In genomic region chr12:2876431-2877046, GRCh38 we compare ENCODE assay signal across 8 cellular contexts. TPM values are rescaled to one million over a fixed set of nuclear protein-coding genes. Genes with fewer than 3 reads are reported as not detected.
A peak's percentile ranks its signal among the peaks of the same experiment; 100 is the strongest.
DNase-seq lines count a peak whose midpoint lies in the region; ATAC-seq and TF ChIP-seq lines count a peak whose summit lies in the region.

No MANE protein-coding gene starts in this region.

- H3K4me1 ChIP-seq in SK-N-SH (ENCODE audit: control insufficient read depth in 1 of 2, insufficient read depth in 2 of 2, low read depth in 1 of 2, low read length in 1 of 2), result peaks cover 8 to 10% of the 10 kb centered on the region in 2 experiments; a peak in 2 of 4 replicates

- TF ChIP-seq EP300 in SK-N-SH (IDR thresholded peaks at IDR 0.05; ENCODE audit: borderline replicate concordance in 1 of 2, low read depth in 1 of 2, low read length in 1 of 2), result no peak

- peak; percentile 34 for ATAC-seq in HG03342 (IDR thresholded peaks at IDR 0.05; ENCODE audit: unreplicated experiment)
- ATAC-seq in naive thymus-derived CD8-positive, alpha-beta T cell, result peak; percentile 47 to 52

- peak overlapping the region; percentile 82 for H3K4me2 ChIP-seq in SK-N-SH

- H3F3A ChIP-seq in SK-N-SH (replicated peaks; ENCODE audit: insufficient read depth), result peaks cover 6% of the 10 kb centered on the region

- H3K9ac ChIP-seq in SK-N-SH, result peak overlapping the region; percentile 82

- peak; percentile 11 for DNase-seq in Calu3
- peak; percentile 53 for DNase-seq in GM19238 (ENCODE audit: insufficient read length, low spot score)
- DNase-seq in SK-N-SH, result no peak
- peak; percentile 28 for DNase-seq in epithelial cell of esophagus (ENCODE audit: low read depth)
- peak in 1 of 10 donors; percentile 14 for DNase-seq in naive thymus-derived CD8-positive, alpha-beta T cell
- no peak for DNase-seq in NCI-H1048 (lab: John Stamatoyannopoulos, UW)
- no peak for DNase-seq in SHP77 (lab: John Stamatoyannopoulos, UW)

- no TSS peak for BruUV-seq in Calu3 (replicated peaks; lab: Mats Ljungman, UMichigan)

- intact Hi-C loops in Calu3 (cut with micrococcal nuclease; ENCODE audit: unreplicated experiment), result no loop called here

- H3K4me1 Mint-ChIP-seq in Calu3 (ENCODE audit: low read depth, unreplicated experiment), result peaks cover 22% of the 10 kb centered on the region
- peaks cover 18 to 35% (median 30%) of the 10 kb centered on the region in 4 donors for H3K4me1 Mint-ChIP-seq in naive thymus-derived CD8-positive, alpha-beta T cell

- H3K27me3 ChIP-seq in SK-N-SH (ENCODE audit: insufficient read depth), result no peaks in the 10 kb centered on the region

- peaks cover 98% of the 10 kb centered on the region for H3K79me2 ChIP-seq in SK-N-SH (ENCODE audit: insufficient read depth)

- 5% methylated on average over 10 of the region's 38 CpGs for WGBS in SK-N-SH (ENCODE audit: low lambda C conversion rate)

- H2AFZ ChIP-seq in SK-N-SH (ENCODE audit: low read depth), result peak overlapping the region; percentile 94

- POLR2A ChIA-PET in SK-N-SH (lab: Yijun Ruan, JAX), result interaction anchor here (0.9 to 1.1 kb wide), 3 partner anchors 12 to 82 kb away, joined by 3 to 4 read pairs (median 3); partner anchors contain the start of gene TULP3
- POLR2A ChIA-PET in naive thymus-derived CD8-positive, alpha-beta T cell (lab: Charles Lee), result interaction anchor here (0.7 to 1.9 kb wide), 6 partner anchors 10 to 185 kb away, joined by 3 to 14 read pairs (median 8); partner anchors contain the start of genes FKBP4 and TULP3

- peak overlapping the region; percentile 61 to 69 for H3K4me3 ChIP-seq in SK-N-SH (ENCODE audit: low read depth in 2 of 2, low read length in 1 of 2)
- H3K4me3 ChIP-seq in epithelial cell of esophagus (ENCODE audit: low read length), result peak overlapping the region; percentile 77

- no peak for TF ChIP-seq CTCF in Calu3 (IDR thresholded peaks at IDR 0.05; ENCODE audit: unreplicated experiment)
- TF ChIP-seq CTCF in SK-N-SH (IDR thresholded peaks at IDR 0.05), result peak; percentile 14; the same call in 1 of the 2 replicates
- TF ChIP-seq CTCF in epithelial cell of esophagus (IDR thresholded peaks at IDR 0.05; ENCODE audit: insufficient read depth, low read depth, low read length, missing control alignments), result no peak

- CTCF ChIA-PET in Calu3 (lab: Charles Lee) (interaction anchor here (2.3 to 2.5 kb wide), 2 partner anchors 14 to 165 kb away, joined by 8 to 9 read pairs; partner anchors contain the start of gene TULP3), SK-N-SH (lab: Yijun Ruan, JAX) (interaction anchor here (0.5 to 5.8 kb wide), 10 partner anchors 8 to 197 kb away, joined by 3 to 33 read pairs (median 4); partner anchors contain the start of gene TULP3)

- H3K27ac Mint-ChIP-seq in Calu3 (ENCODE audit: unreplicated experiment), result peak overlapping the region; percentile 87
- H3K27ac Mint-ChIP-seq in naive thymus-derived CD8-positive, alpha-beta T cell, result peak overlapping the region; percentile 49 to 97 (median 84)

- no peaks in the 10 kb centered on the region for H3K9me2 ChIP-seq in SK-N-SH

- peak overlapping the region; percentile 75 for H3K4me3 Mint-ChIP-seq in Calu3 (ENCODE audit: low read depth, unreplicated experiment)
- peak overlapping the region; percentile 75 to 98 (median 84) for H3K4me3 Mint-ChIP-seq in naive thymus-derived CD8-positive, alpha-beta T cell

- H4K20me1 ChIP-seq in SK-N-SH (ENCODE audit: insufficient read depth), result no peaks in the 10 kb centered on the region

- H3K9me3 ChIP-seq in SK-N-SH, result no peaks in the 10 kb centered on the region

- H3K27ac ChIP-seq in SK-N-SH (ENCODE audit: low read depth in 2 of 2, low read length in 1 of 2), result peak overlapping the region; percentile 39 to 80

- peaks cover 39% of the 10 kb centered on the region for H3K36me3 Mint-ChIP-seq in Calu3 (ENCODE audit: insufficient read depth, unreplicated experiment)
- H3K36me3 Mint-ChIP-seq in naive thymus-derived CD8-positive, alpha-beta T cell, result no peaks in the 10 kb centered on the region

- H3K36me3 ChIP-seq in SK-N-SH (replicated peaks in 1 of 2; ENCODE audit: control insufficient read depth in 1 of 2, insufficient read depth in 2 of 2, low read length in 1 of 2), result peaks cover 6% of the 10 kb centered on the region in 2 experiments

- no peaks in the 10 kb centered on the region for H3K9me3 Mint-ChIP-seq in Calu3 (ENCODE audit: low read depth, unreplicated experiment)
- H3K9me3 Mint-ChIP-seq in naive thymus-derived CD8-positive, alpha-beta T cell, result no peaks in the 10 kb centered on the region

- no peaks in the 10 kb centered on the region for H3K27me3 Mint-ChIP-seq in Calu3 (ENCODE audit: unreplicated experiment)
- H3K27me3 Mint-ChIP-seq in naive thymus-derived CD8-positive, alpha-beta T cell, result no peaks in the 10 kb centered on the region

- no peak for TF ChIP-seq RAD21 in SK-N-SH (IDR thresholded peaks at IDR 0.05; ENCODE audit: low read length)

TF ChIP-seq in SK-N-SH, 30 proteins besides CTCF, POLR2A, EP300 and RAD21:
- TF ChIP-seq TAF1 (IDR thresholded peaks at IDR 0.05; ENCODE audit: borderline replicate concordance, low read depth, low read length) (0 out of 2 replicates have a peak, but pooled peaks have one; percentile 9), RXRA (IDR thresholded peaks at IDR 0.05; ENCODE audit: borderline replicate concordance, low read depth) (no peak)

RNA-seq across cellular contexts. Expression of gene FOXM1, which starts 0.4 kb away (rescaled TPM):
- 85.8 and 103 TPM in 2 replicates for total RNA-seq in Calu3 (2022)
- polyA plus RNA-seq in SK-N-SH (2012; rRNA removed), result 17.0 and 29.9 TPM in 2 replicates
- polyA plus RNA-seq in SK-N-SH (2012; cell fraction: cytosol; rRNA removed), result 18.1 and 29.2 TPM in 2 replicates
- polyA plus RNA-seq in SK-N-SH (2012; cell fraction: nucleus; rRNA removed), result 29.4 and 33.4 TPM in 2 replicates
- total RNA-seq in naive thymus-derived CD8-positive, alpha-beta T cell, result under 1 TPM in 1 of 2 experiments, not detected in 1; 0.62 TPM
- polyA plus RNA-seq in naive thymus-derived CD8-positive, alpha-beta T cell, result under 1 TPM in 1 of 3 donors, not detected in 2; 0.19 TPM

RNA-seq across cellular contexts. Expression of gene RHNO1, which starts 0.5 kb away (rescaled TPM):
- total RNA-seq in Calu3 (2022), result 55.6 and 64.8 TPM in 2 replicates
- 28.9 and 39.5 TPM in 2 replicates for polyA plus RNA-seq in SK-N-SH (2012; rRNA removed)
- polyA plus RNA-seq in SK-N-SH (2012; cell fraction: cytosol; rRNA removed), result 37.0 and 39.2 TPM in 2 replicates
- polyA plus RNA-seq in SK-N-SH (2012; cell fraction: nucleus; rRNA removed), result 8.5 and 11.7 TPM in 2 replicates
- 10 to 100 TPM; 27.7 to 30.1 TPM for total RNA-seq in naive thymus-derived CD8-positive, alpha-beta T cell
- 10 to 100 TPM; 36.3 to 44.4 (median 38.6) TPM for polyA plus RNA-seq in naive thymus-derived CD8-positive, alpha-beta T cell

RNA-seq across cellular contexts. Expression of gene TULP3, which starts 14.2 kb away (rescaled TPM):
- total RNA-seq in Calu3 (2022), result 19.7 and 21.6 TPM in 2 replicates
- polyA plus RNA-seq in SK-N-SH (2012; rRNA removed), result 22.6 and 24.0 TPM in 2 replicates
- 19.2 and 19.4 TPM in 2 replicates for polyA plus RNA-seq in SK-N-SH (2012; cell fraction: cytosol; rRNA removed)
- polyA plus RNA-seq in SK-N-SH (2012; cell fraction: nucleus; rRNA removed), result 31.6 and 33.6 TPM in 2 replicates
- total RNA-seq in naive thymus-derived CD8-positive, alpha-beta T cell, result 10 to 100 TPM in 1 of 2 experiments, 1 to 10 TPM in 1; 8.8 to 11.1 TPM
- 1 to 10 TPM; 5.8 to 9.3 (median 7.6) TPM for polyA plus RNA-seq in naive thymus-derived CD8-positive, alpha-beta T cell

RNA-seq across cellular contexts. Expression of gene TEX52, which starts 19.7 kb away (rescaled TPM):
- not detected in 2 replicates for total RNA-seq in Calu3 (2022)
- polyA plus RNA-seq in SK-N-SH (2012; rRNA removed), result not detected in 2 replicates
- polyA plus RNA-seq in SK-N-SH (2012; cell fraction: cytosol; rRNA removed), result not detected in 2 replicates
- not detected in 2 replicates for polyA plus RNA-seq in SK-N-SH (2012; cell fraction: nucleus; rRNA removed)
- total RNA-seq in naive thymus-derived CD8-positive, alpha-beta T cell, result not detected
- polyA plus RNA-seq in naive thymus-derived CD8-positive, alpha-beta T cell, result not detected

RNA-seq across cellular contexts. Expression of gene NRIP2, which starts 41.7 kb away (rescaled TPM):
- total RNA-seq in Calu3 (2022), result not detected in 2 replicates
- polyA plus RNA-seq in SK-N-SH (2012; rRNA removed), result not detected in 2 replicates
- polyA plus RNA-seq in SK-N-SH (2012; cell fraction: cytosol; rRNA removed), result not detected in 2 replicates
- 0.04 TPM in 1 of 2 replicates, not detected in the other for polyA plus RNA-seq in SK-N-SH (2012; cell fraction: nucleus; rRNA removed)
- total RNA-seq in naive thymus-derived CD8-positive, alpha-beta T cell, result not detected
- polyA plus RNA-seq in naive thymus-derived CD8-positive, alpha-beta T cell, result 1 to 10 TPM; 1.3 to 2.4 (median 1.6) TPM

Comparison
In these comparisons a context has a peak if more than half of its experiments do, and no peak if none do; other contexts are left out.
1. DNase-seq: peak in Calu3 (single experiment), GM19238 (single experiment) and epithelial cell of esophagus (single experiment); none in SK-N-SH (single experiment), NCI-H1048 (single experiment) and SHP77 (0 of 2).
2. RNA of gene FOXM1, which starts 0.4 kb away (total RNA-seq): 85.8 to 103 TPM in Calu3; 0.62 TPM in naive thymus-derived CD8-positive, alpha-beta T cell; every median in the first group is over 10 times any median in the second.